ENCODE assay signal across 17 cellular contexts in the genomic region with DNA sequence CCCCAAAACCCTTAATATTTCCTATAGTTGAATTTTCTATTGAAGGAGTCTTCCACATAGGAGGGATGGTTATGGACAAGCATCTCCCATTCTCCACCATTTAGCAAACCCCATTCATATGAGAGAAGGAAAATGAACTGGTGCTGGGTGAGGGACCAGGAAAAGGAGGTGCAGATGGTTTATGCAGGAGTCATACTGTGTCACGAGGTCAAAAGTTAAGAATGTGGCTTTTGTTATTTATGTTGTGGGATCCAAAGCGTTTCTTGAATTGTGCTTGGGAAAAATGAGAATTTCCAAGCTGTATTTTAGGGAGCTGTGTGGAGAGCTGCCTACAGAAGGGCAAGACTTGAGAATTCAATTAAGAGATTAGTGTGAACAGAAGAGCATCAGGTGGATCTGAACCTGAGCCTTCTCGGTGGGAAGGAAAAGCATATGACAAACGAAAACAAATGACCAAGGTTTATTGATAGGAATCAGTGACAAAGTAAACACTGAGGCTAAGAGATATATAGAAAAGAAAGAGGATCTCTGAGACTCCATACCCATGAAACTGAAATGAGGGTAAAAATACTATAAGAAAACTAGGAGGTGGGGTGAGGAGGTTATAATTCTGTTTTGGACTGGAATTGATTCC.
DNase-seq lines count a peak whose midpoint lies in the region; TF ChIP-seq lines count a peak whose summit lies in the region.
"Had no signal": no experiment of that assay in that cellular context is flagged by ENCODE, and none has a peak within 500 bp of the region (broad histone marks: within the 10 kb centered on the region; RNA-seq: fewer than 3 reads in every experiment).

No MANE protein-coding gene starts in this region.

- TF ChIP-seq CTCF in esophagus muscularis mucosa (IDR thresholded peaks at IDR 0.05) (no peak), parathyroid adenoma (IDR thresholded peaks at IDR 0.05) (no peak)

- H3K4me2 ChIP-seq in parathyroid adenoma (ENCODE audit: low read length) = no peak overlapping the region
- H3K4me2 ChIP-seq: BLaER1 treated with 17β-estradiol and CSF1 and Interleukin-3, amounts not matched to agents 10 nM and 100 nM had no signal

- H3K79me2 ChIP-seq in parathyroid adenoma = no peaks in the 10 kb centered on the region

- TF ChIP-seq POLR2A in esophagus muscularis mucosa (IDR thresholded peaks at IDR 0.05; ENCODE audit: low read depth) = no peak

- H3K4me1 ChIP-seq in esophagus muscularis mucosa = no peaks in the 10 kb centered on the region
- H3K4me1 ChIP-seq in parathyroid adenoma = no peaks in the 10 kb centered on the region
- H3K4me1 ChIP-seq: thyroid gland had no signal

- no peak overlapping the region for H2AFZ ChIP-seq in parathyroid adenoma

- DNase-seq in EH (ENCODE audit: low read depth) (peak; percentile 89), NCI-H226 (peak; percentile 48), esophagus muscularis mucosa (ENCODE audit: extremely low spot score) (no peak), head of caudate nucleus (no peak), Kasumi-1 (lab: John Stamatoyannopoulos, UW) (no peak), D341Med (ENCODE audit: low spot score) (no peak)
- DNase-seq in stimulated activated CD4-positive, alpha-beta T cell treated with anti-CD3 and anti-CD28 coated beads, Interleukin-4, amount 100 ng/mL, for 1 hour = no peak
- DNase-seq: activated CD4-positive, CD25-positive, alpha-beta regulatory T cell; activated CD8-positive, alpha-beta memory T cell treated with anti-CD3 and anti-CD28 coated beads, Interleukin-2, amount 50 U/mL, for 4 hours; activated naive CD4-positive, alpha-beta T cell treated with anti-CD3 and anti-CD28 coated beads for 36 hours; DMS79 treated with DMSO at 0.1 percent for 48 hours; NCI-H1092 treated with DMSO at 0.1 percent for 48 hours; ovary; stimulated activated CD4-positive, alpha-beta T cell treated with anti-CD3 and anti-CD28 coated beads, Interleukin-12 subunit alpha, Interleukin-12 subunit beta, amount 100 ng/mL, for 4 hours; thyroid gland had no signal

- H3K4me3 ChIP-seq in esophagus muscularis mucosa (no peak overlapping the region), parathyroid adenoma (ENCODE audit: low read depth, low read length) (no peak overlapping the region)
- H3K4me3 ChIP-seq: BLaER1 treated with 17β-estradiol and CSF1 and Interleukin-3, amounts not matched to agents 10 nM and 100 nM; ovary; thyroid gland had no signal

- WGBS in esophagus muscularis mucosa = 75% methylated on average over 4 of the region's 4 CpGs

- TF ChIP-seq EP300 in esophagus muscularis mucosa (IDR thresholded peaks at IDR 0.05) = no peak

- no peaks in the 10 kb centered on the region for H3K36me3 ChIP-seq in esophagus muscularis mucosa
- H3K36me3 ChIP-seq in parathyroid adenoma (ENCODE audit: control insufficient read depth, insufficient read depth, low read length) = no peaks in the 10 kb centered on the region
- H3K36me3 ChIP-seq: BLaER1 treated with 17β-estradiol and CSF1 and Interleukin-3, amounts not matched to agents 10 nM and 100 nM; ovary; thyroid gland had no signal

- H3K27ac ChIP-seq in esophagus muscularis mucosa (replicated peaks in 1 of 4) (peak overlapping the region in 3 of 4 donors; percentile 2 to 9 (median 9)), parathyroid adenoma (peak overlapping the region; percentile 39)
- H3K27ac ChIP-seq: BLaER1 treated with 17β-estradiol and CSF1 and Interleukin-3, amounts not matched to agents 10 nM and 100 nM; ovary; thyroid gland had no signal

- H3K27me3 ChIP-seq in esophagus muscularis mucosa (no peaks in the 10 kb centered on the region), parathyroid adenoma (ENCODE audit: control insufficient read depth, insufficient read depth, low read length) (no peaks in the 10 kb centered on the region)
- H3K27me3 ChIP-seq: BLaER1 treated with 17β-estradiol and CSF1 and Interleukin-3, amounts not matched to agents 10 nM and 100 nM; ovary; thyroid gland had no signal

- intact Hi-C loops in esophagus muscularis mucosa (cut with DNase I) (no loop called here), head of caudate nucleus (cut with DNase I) (no loop called here)

- H3K9me3 ChIP-seq in esophagus muscularis mucosa = no peaks in the 10 kb centered on the region
- no peaks in the 10 kb centered on the region for H3K9me3 ChIP-seq in parathyroid adenoma (ENCODE audit: control insufficient read depth, low read length)
- H3K9me3 ChIP-seq: BLaER1 treated with 17β-estradiol and CSF1 and Interleukin-3, amounts not matched to agents 10 nM and 100 nM; ovary; thyroid gland had no signal

- no peak overlapping the region for H3K9ac ChIP-seq in parathyroid adenoma
- H3K9ac ChIP-seq: BLaER1 treated with 17β-estradiol and CSF1 and Interleukin-3, amounts not matched to agents 10 nM and 100 nM had no signal

Comparison
In these comparisons a context has a peak if more than half of its experiments do, and no peak if none do; other contexts are left out.
1. DNase-seq: peak in EH (single experiment) and NCI-H226 (single experiment); none in esophagus muscularis mucosa (single experiment), head of caudate nucleus (0 of 42), Kasumi-1 (0 of 2), D341Med (single experiment) and stimulated activated CD4-positive, alpha-beta T cell treated with anti-CD3 and anti-CD28 coated beads, Interleukin-4, amount 100 ng/mL, for 1 hour (single experiment).